In the genomic region with DNA sequence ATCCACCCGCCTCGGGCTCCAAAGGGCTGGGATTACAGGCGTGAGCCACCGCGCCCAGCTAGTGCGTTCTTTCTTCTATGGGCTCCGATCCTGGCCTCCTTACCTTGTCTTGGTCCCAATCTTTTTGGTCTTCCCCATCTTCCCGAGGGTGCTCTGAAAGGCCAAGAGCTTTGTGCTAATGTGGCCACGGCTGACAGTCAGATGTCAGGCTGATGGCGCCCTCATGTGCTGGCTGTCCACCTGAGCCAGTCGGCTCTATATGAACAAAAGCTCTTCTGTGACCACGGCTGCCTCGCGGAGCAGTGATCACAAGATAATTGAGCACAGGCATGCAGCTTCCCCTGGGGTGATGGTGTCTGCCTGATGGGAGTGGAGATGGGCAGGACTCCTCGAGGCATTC, we compare ENCODE assay signal across 1 cellular context.
TF ChIP-seq lines count a peak whose summit lies in the region.

No MANE protein-coding gene starts in this region.

TF ChIP-seq in SK-N-SH, 30 proteins besides CTCF, POLR2A, EP300 and RAD21 (continued from another document):
- TF ChIP-seq, protein P1, sequence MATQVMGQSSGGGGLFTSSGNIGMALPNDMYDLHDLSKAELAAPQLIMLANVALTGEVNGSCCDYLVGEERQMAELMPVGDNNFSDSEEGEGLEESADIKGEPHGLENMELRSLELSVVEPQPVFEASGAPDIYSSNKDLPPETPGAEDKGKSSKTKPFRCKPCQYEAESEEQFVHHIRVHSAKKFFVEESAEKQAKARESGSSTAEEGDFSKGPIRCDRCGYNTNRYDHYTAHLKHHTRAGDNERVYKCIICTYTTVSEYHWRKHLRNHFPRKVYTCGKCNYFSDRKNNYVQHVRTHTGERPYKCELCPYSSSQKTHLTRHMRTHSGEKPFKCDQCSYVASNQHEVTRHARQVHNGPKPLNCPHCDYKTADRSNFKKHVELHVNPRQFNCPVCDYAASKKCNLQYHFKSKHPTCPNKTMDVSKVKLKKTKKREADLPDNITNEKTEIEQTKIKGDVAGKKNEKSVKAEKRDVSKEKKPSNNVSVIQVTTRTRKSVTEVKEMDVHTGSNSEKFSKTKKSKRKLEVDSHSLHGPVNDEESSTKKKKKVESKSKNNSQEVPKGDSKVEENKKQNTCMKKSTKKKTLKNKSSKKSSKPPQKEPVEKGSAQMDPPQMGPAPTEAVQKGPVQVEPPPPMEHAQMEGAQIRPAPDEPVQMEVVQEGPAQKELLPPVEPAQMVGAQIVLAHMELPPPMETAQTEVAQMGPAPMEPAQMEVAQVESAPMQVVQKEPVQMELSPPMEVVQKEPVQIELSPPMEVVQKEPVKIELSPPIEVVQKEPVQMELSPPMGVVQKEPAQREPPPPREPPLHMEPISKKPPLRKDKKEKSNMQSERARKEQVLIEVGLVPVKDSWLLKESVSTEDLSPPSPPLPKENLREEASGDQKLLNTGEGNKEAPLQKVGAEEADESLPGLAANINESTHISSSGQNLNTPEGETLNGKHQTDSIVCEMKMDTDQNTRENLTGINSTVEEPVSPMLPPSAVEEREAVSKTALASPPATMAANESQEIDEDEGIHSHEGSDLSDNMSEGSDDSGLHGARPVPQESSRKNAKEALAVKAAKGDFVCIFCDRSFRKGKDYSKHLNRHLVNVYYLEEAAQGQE (IDR thresholded peaks at IDR 0.05; ENCODE audit: low read depth, low read length): no peak
- TF ChIP-seq FOXJ3 (CRISPR knock-in tag; IDR thresholded peaks at IDR 0.05): no peak
- TF ChIP-seq, protein P2, sequence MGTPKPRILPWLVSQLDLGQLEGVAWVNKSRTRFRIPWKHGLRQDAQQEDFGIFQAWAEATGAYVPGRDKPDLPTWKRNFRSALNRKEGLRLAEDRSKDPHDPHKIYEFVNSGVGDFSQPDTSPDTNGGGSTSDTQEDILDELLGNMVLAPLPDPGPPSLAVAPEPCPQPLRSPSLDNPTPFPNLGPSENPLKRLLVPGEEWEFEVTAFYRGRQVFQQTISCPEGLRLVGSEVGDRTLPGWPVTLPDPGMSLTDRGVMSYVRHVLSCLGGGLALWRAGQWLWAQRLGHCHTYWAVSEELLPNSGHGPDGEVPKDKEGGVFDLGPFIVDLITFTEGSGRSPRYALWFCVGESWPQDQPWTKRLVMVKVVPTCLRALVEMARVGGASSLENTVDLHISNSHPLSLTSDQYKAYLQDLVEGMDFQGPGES (IDR thresholded peaks at IDR 0.05; ENCODE audit: low read depth, low read length): no peak
- TF ChIP-seq RFX5 (IDR thresholded peaks at IDR 0.05; ENCODE audit: low read length): no peak
- no peak for TF ChIP-seq GABPA (IDR thresholded peaks at IDR 0.05; ENCODE audit: low read depth)
- TF ChIP-seq, protein P3, sequence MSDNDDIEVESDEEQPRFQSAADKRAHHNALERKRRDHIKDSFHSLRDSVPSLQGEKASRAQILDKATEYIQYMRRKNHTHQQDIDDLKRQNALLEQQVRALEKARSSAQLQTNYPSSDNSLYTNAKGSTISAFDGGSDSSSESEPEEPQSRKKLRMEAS (IDR thresholded peaks at IDR 0.05; ENCODE audit: low read depth): no peak
- no peak for TF ChIP-seq TCF12 (IDR thresholded peaks at IDR 0.05)
- no peak for TF ChIP-seq FOXM1 (IDR thresholded peaks at IDR 0.05; ENCODE audit: low read depth)
- TF ChIP-seq FOSL2 (IDR thresholded peaks at IDR 0.05; ENCODE audit: borderline replicate concordance, low read depth): no peak
- TF ChIP-seq JUND (IDR thresholded peaks at IDR 0.05): no peak
- peak; percentile 83 for TF ChIP-seq GATA2 (CRISPR knock-in tag; IDR thresholded peaks at IDR 0.05)
- TF ChIP-seq, protein P4, sequence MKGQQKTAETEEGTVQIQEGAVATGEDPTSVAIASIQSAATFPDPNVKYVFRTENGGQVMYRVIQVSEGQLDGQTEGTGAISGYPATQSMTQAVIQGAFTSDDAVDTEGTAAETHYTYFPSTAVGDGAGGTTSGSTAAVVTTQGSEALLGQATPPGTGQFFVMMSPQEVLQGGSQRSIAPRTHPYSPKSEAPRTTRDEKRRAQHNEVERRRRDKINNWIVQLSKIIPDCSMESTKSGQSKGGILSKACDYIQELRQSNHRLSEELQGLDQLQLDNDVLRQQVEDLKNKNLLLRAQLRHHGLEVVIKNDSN (IDR thresholded peaks at IDR 0.05; ENCODE audit: borderline replicate concordance, low read depth): no peak
- TF ChIP-seq RXRA (IDR thresholded peaks at IDR 0.05; ENCODE audit: borderline replicate concordance, low read depth): no peak
- TF ChIP-seq CHD2 (IDR thresholded peaks at IDR 0.05; ENCODE audit: low read length, partially characterized antibody): peak; percentile 54
- TF ChIP-seq, protein P5, sequence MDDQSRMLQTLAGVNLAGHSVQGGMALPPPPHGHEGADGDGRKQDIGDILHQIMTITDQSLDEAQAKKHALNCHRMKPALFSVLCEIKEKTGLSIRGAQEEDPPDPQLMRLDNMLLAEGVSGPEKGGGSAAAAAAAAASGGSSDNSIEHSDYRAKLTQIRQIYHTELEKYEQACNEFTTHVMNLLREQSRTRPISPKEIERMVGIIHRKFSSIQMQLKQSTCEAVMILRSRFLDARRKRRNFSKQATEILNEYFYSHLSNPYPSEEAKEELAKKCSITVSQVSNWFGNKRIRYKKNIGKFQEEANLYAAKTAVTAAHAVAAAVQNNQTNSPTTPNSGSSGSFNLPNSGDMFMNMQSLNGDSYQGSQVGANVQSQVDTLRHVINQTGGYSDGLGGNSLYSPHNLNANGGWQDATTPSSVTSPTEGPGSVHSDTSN (IDR thresholded peaks at IDR 0.05): no peak
- TF ChIP-seq, protein P6, sequence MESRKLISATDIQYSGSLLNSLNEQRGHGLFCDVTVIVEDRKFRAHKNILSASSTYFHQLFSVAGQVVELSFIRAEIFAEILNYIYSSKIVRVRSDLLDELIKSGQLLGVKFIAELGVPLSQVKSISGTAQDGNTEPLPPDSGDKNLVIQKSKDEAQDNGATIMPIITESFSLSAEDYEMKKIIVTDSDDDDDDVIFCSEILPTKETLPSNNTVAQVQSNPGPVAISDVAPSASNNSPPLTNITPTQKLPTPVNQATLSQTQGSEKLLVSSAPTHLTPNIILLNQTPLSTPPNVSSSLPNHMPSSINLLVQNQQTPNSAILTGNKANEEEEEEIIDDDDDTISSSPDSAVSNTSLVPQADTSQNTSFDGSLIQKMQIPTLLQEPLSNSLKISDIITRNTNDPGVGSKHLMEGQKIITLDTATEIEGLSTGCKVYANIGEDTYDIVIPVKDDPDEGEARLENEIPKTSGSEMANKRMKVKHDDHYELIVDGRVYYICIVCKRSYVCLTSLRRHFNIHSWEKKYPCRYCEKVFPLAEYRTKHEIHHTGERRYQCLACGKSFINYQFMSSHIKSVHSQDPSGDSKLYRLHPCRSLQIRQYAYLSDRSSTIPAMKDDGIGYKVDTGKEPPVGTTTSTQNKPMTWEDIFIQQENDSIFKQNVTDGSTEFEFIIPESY (IDR thresholded peaks at IDR 0.05; ENCODE audit: borderline replicate concordance, low read depth): no peak
- peak; percentile 73; the same call in 1 of the 2 replicates for TF ChIP-seq MXI1 (IDR thresholded peaks at IDR 0.05; ENCODE audit: low read depth, low read length)
- no peak for TF ChIP-seq POLR2AphosphoS5 (IDR thresholded peaks at IDR 0.05; ENCODE audit: low read depth, low read length)
- TF ChIP-seq SIN3A (IDR thresholded peaks at IDR 0.05; ENCODE audit: borderline replicate concordance, low read depth, low read length): no peak
